Comparison of ENCODE assay signal across 16 cellular contexts in the genomic region with DNA sequence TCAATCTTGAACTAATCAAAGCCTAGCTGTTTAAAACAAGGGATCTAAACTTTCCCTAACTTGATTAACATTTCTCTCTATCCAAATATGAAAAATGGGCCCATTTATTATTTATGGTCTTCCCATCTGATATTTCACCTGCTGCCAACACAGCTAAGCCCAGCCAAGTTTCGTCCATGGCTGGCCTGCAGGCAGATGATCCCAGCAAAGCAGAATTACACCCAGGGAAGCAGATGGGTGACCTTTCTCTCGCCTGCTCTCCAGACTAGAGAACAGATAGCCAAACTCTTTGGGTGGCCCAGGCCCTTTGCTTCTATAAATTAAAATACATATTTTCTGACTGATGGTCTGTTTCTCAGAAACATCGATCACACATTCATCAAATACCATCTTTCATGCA.
"Had no signal": no experiment of that assay in that cellular context is flagged by ENCODE, and none has a peak within 500 bp of the region (broad histone marks: within the 10 kb centered on the region; RNA-seq: fewer than 3 reads in every experiment).

No MANE protein-coding gene starts in this region.

- H3K36me3 ChIP-seq: brain microvascular endothelial cell, thyroid gland had no signal

- H3K9me3 ChIP-seq: thyroid gland had no signal

- H3K4me1 ChIP-seq: thyroid gland had no signal

- H3K27ac ChIP-seq: brain microvascular endothelial cell, coronary artery, thyroid gland had no signal

- DNase-seq: activated CD4-positive, alpha-beta T cell treated with anti-CD3 and anti-CD28 coated beads for 48 hours; activated CD4-positive, CD25-positive, alpha-beta regulatory T cell; activated CD8-positive, alpha-beta T cell treated with anti-CD3 and anti-CD28 coated beads for 36 hours; activated naive CD4-positive, alpha-beta T cell treated with anti-CD3 and anti-CD28 coated beads for 36 hours; activated T-cell treated with anti-CD3 and anti-CD28 coated beads, Interleukin-2, amount 50 U/mL, for 4 hours; anterior cingulate cortex; brain microvascular endothelial cell; erythroblast; left colon; stimulated activated CD4-positive, alpha-beta T cell treated with anti-CD3 and anti-CD28 coated beads, Interleukin-2, amount 100 ng/mL, for 24 hours; stimulated activated naive CD4-positive, alpha-beta T cell treated with Interleukin-2 at 50 U/mL for 16 hours; T-helper 1 cell; T-helper 9 cell had no signal

- H3K4me3 ChIP-seq: coronary artery, lung, thyroid gland had no signal

- H3K27me3 ChIP-seq: brain microvascular endothelial cell, thyroid gland had no signal

- ATAC-seq: activated CD8-positive, alpha-beta T cell treated with anti-CD3 and anti-CD28 coated beads for 36 hours; activated T-cell treated with anti-CD3 and anti-CD28 coated beads, Interleukin-2, amount 50 U/mL, for 4 hours; left colon had no signal
